7 cellular contexts compared by ENCODE assay signal in genomic region chr19:48873476-48874308, GRCh38. TPM values are rescaled to one million over a fixed set of nuclear protein-coding genes. Genes with fewer than 3 reads are reported as not detected.
DNase-seq lines count a peak whose midpoint lies in the region; ATAC-seq, FAIRE-seq and TF ChIP-seq lines count a peak whose summit lies in the region.
"Had no signal": no experiment of that assay in that cellular context is flagged by ENCODE, and none has a peak within 500 bp of the region (broad histone marks: within the 10 kb centered on the region; RNA-seq: fewer than 3 reads in every experiment).

No MANE protein-coding gene starts in this region.

- TF ChIP-seq RAD21 in HepG2 (CRISPR knock-in tag; IDR thresholded peaks at IDR 0.05), result no peak

- peaks cover 4% of the 10 kb centered on the region for H3K27me3 Mint-ChIP-seq in activated T-helper 1 cell treated with anti-CD3 and anti-CD28 coated beads, Interleukin-12 subunit alpha, Interleukin-12 subunit beta, Interleukin-2, Interleukin-4 antibody, amounts not matched to agents 30 ng/mL and 10 ng/mL and 1 ng/mL, durations not matched to agents 14 hours and 24 hours and 36 hours (ENCODE audit: insufficient read depth)

- TF ChIP-seq EP300 in HepG2 (IDR thresholded peaks at IDR 0.05; ENCODE audit: low read depth in 2 of 2, low read length in 2 of 2), result no peak
- no peak for TF ChIP-seq EP300 in HepG2 (CRISPR knock-in tag; IDR thresholded peaks at IDR 0.05; ENCODE audit: borderline replicate concordance)

- no TSS peak for BruUV-seq in HepG2 (replicated peaks; lab: Mats Ljungman, UMichigan)

- H4K20me1 ChIP-seq in HepG2 (ENCODE audit: insufficient read depth, low read length), result peaks cover 32% of the 10 kb centered on the region

- H3K27ac Mint-ChIP-seq in activated T-helper 1 cell treated with anti-CD3 and anti-CD28 coated beads, Interleukin-12 subunit alpha, Interleukin-12 subunit beta, Interleukin-2, Interleukin-4 antibody, amounts not matched to agents 30 ng/mL and 10 ng/mL and 1 ng/mL, durations not matched to agents 14 hours and 24 hours and 36 hours, result peak overlapping the region; percentile 99

- peak overlapping the region; percentile 100 for H3K9ac ChIP-seq in HepG2 (ENCODE audit: insufficient read depth, low read depth, low read length)

- TF ChIP-seq CTCF in GM06990 (IDR thresholded peaks at IDR 0.05; ENCODE audit: insufficient read depth, low read length, poor library complexity, severe bottlenecking) (no peak), HepG2 (CRISPR knock-in tag; IDR thresholded peaks at IDR 0.05) (no peak)

- peaks cover 41% of the 10 kb centered on the region for H3K36me3 Mint-ChIP-seq in activated T-helper 1 cell treated with anti-CD3 and anti-CD28 coated beads, Interleukin-12 subunit alpha, Interleukin-12 subunit beta, Interleukin-2, Interleukin-4 antibody, amounts not matched to agents 30 ng/mL and 10 ng/mL and 1 ng/mL, durations not matched to agents 14 hours and 24 hours and 36 hours (ENCODE audit: low read depth)

- FAIRE-seq in HepG2 (lab: Jason Lieb, UNC), result no peak

- H3K9me3 ChIP-seq in HepG2 (ENCODE audit: low read length), result no peaks in the 10 kb centered on the region

- H3K4me3 Mint-ChIP-seq in activated T-helper 1 cell treated with anti-CD3 and anti-CD28 coated beads, Interleukin-12 subunit alpha, Interleukin-12 subunit beta, Interleukin-2, Interleukin-4 antibody, amounts not matched to agents 30 ng/mL and 10 ng/mL and 1 ng/mL, durations not matched to agents 14 hours and 24 hours and 36 hours, result peak overlapping the region; percentile 97

- H3K4me3 ChIP-seq in GM06990 (replicated peaks; ENCODE audit: low read depth, low read length) (peak overlapping the region; percentile 87), HepG2 (replicated peaks in 1 of 3; ENCODE audit: insufficient read depth in 1 of 3, low read depth in 2 of 3, low read length in 3 of 3) (peak overlapping the region; percentile 93 to 97 (median 94))

- no peak overlapping the region for H2AFZ ChIP-seq in HepG2 (ENCODE audit: low read length)

- no peak for ATAC-seq in HepG2
- no peak for ATAC-seq in HG03378 (IDR thresholded peaks at IDR 0.05; ENCODE audit: unreplicated experiment)

- H3K4me2 ChIP-seq in HepG2 (ENCODE audit: low read depth, low read length), result peak overlapping the region; percentile 97

- peaks cover 56% of the 10 kb centered on the region for H3K4me1 ChIP-seq in HepG2 (ENCODE audit: insufficient read depth, low read length)

- peak in 1 of 2 experiments; percentile 17; a peak in 2 of 4 replicates for TF ChIP-seq POLR2A in HepG2 (IDR thresholded peaks at IDR 0.05; ENCODE audit: insufficient read depth in 1 of 2, low read depth in 2 of 2, low read length in 2 of 2)

- WGBS in HepG2 (ENCODE audit: low lambda C conversion rate), result 76% methylated on average over 14 of the region's 14 CpGs

- peak overlapping the region; percentile 99 for H3K27ac ChIP-seq in HepG2 (ENCODE audit: extremely low read length, insufficient read depth, low read length)

- peaks cover 47% of the 10 kb centered on the region for H3K4me1 Mint-ChIP-seq in activated T-helper 1 cell treated with anti-CD3 and anti-CD28 coated beads, Interleukin-12 subunit alpha, Interleukin-12 subunit beta, Interleukin-2, Interleukin-4 antibody, amounts not matched to agents 30 ng/mL and 10 ng/mL and 1 ng/mL, durations not matched to agents 14 hours and 24 hours and 36 hours (ENCODE audit: low read depth)

- H3K27me3 ChIP-seq in GM06990 (replicated peaks; ENCODE audit: control insufficient read depth, insufficient read depth, low read length) (no peaks in the 10 kb centered on the region), HepG2 (ENCODE audit: control insufficient read depth in 1 of 2, insufficient read depth in 2 of 2, low read length in 2 of 2) (no peaks in the 10 kb centered on the region; a peak in 1 of 5 replicates)

- CTCF ChIA-PET in HepG2 (lab: Yijun Ruan, JAX; ENCODE audit: low intra/inter-chr PET ratio, low total read pairs), result no interaction called here

- in situ Hi-C loops in HepG2 (cut with HindIII; ENCODE audit: extremely low pct_ligation_motif_present, low pct_unique_long_range_greater_than_20kb), result loop anchor here (5.0 kb wide), 1 partner anchor 89 kb away; no protein-coding TSS in a partner anchor

- H3K79me2 ChIP-seq in HepG2 (ENCODE audit: insufficient read depth, low read length), result peaks cover 34% of the 10 kb centered on the region

- no peaks in the 10 kb centered on the region for H3K9me3 Mint-ChIP-seq in activated T-helper 1 cell treated with anti-CD3 and anti-CD28 coated beads, Interleukin-12 subunit alpha, Interleukin-12 subunit beta, Interleukin-2, Interleukin-4 antibody, amounts not matched to agents 30 ng/mL and 10 ng/mL and 1 ng/mL, durations not matched to agents 14 hours and 24 hours and 36 hours

- no peak for DNase-seq in GM06990 (ENCODE audit: extremely low read depth, insufficient read length)
- DNase-seq in activated T-helper 1 cell treated with anti-CD3 and anti-CD28 coated beads, Interleukin-12 subunit alpha, Interleukin-12 subunit beta, Interleukin-2, Interleukin-4 antibody, amounts not matched to agents 30 ng/mL and 10 ng/mL and 1 ng/mL, durations not matched to agents 14 hours and 24 hours and 36 hours (ENCODE audit: low spot score), result no peak
- no peak for DNase-seq in HepG2 (ENCODE audit: low spot score)
- no peak for DNase-seq in stimulated activated CD4-positive, alpha-beta T cell treated with anti-CD3 and anti-CD28 coated beads, Interleukin-4, amount 100 ng/mL, for 1 hour
- no peak for DNase-seq in NCI-H1417 treated with DMSO at 0.1 percent for 48 hours (lab: John Stamatoyannopoulos, UW)

- POLR2A ChIA-PET in HepG2 (lab: Yijun Ruan, JAX), result interaction anchor here (0.6 to 6.9 kb wide), 10 partner anchors 26 to 119 kb away, joined by 3 to 88 read pairs (median 12); partner anchors contain the start of genes FTL, GYS1, NUCB1 and RUVBL2

- intact Hi-C loops in activated T-helper 1 cell treated with anti-CD3 and anti-CD28 coated beads, Interleukin-12 subunit alpha, Interleukin-12 subunit beta, Interleukin-2, Interleukin-4 antibody, amounts not matched to agents 30 ng/mL and 10 ng/mL and 1 ng/mL, durations not matched to agents 14 hours and 24 hours and 36 hours (cut with micrococcal nuclease), result loop anchor here (1.0 to 10.0 kb wide), 6 partner anchors 59 to 624 kb away; partner anchors contain the start of genes ALDH16A1, C19orf73, DHDH and EMP3
- intact Hi-C loops in HepG2 (cut with micrococcal nuclease; ENCODE audit: unreplicated experiment), result loop anchor here (10.0 kb wide), 1 partner anchor 91 kb away; the partner anchor contains the start of gene FTL

- H3K36me3 ChIP-seq in GM06990 (ENCODE audit: control insufficient read depth, insufficient read depth, low read length) (peaks cover 16% of the 10 kb centered on the region), HepG2 (replicated peaks in 1 of 2; ENCODE audit: control insufficient read depth in 1 of 2, insufficient read depth in 2 of 2, low read length in 2 of 2) (peaks cover 9 to 32% of the 10 kb centered on the region in 2 experiments)

RNA-seq across cellular contexts. Expression of gene PPP1R15A, which starts 1.5 kb away (rescaled TPM):
- 53.1 and 53.7 TPM in 2 replicates for total RNA-seq in activated T-helper 1 cell treated with anti-CD3 and anti-CD28 coated beads, Interleukin-12 subunit alpha, Interleukin-12 subunit beta, Interleukin-2, Interleukin-4 antibody, amounts not matched to agents 30 ng/mL and 10 ng/mL and 1 ng/mL, durations not matched to agents 14 hours and 24 hours and 36 hours
- total RNA-seq in HepG2 (2016; rRNA removed; fragmentation: Illumina TruSeq; extraction: Trizol), result 7.8 and 18.5 TPM in 2 replicates
- 7.7 and 7.9 TPM in 2 replicates for total RNA-seq in HepG2 (2016; cell fraction: cytosol; rRNA removed; fragmentation: Illumina TruSeq; extraction: Trizol; ENCODE audit: low read depth)
- total RNA-seq in HepG2 (2016; cell fraction: insoluble cytoplasmic fraction; rRNA removed; fragmentation: Illumina TruSeq; extraction: Trizol), result 6.4 and 19.6 TPM in 2 replicates
- 5.7 and 6.5 TPM in 2 replicates for total RNA-seq in HepG2 (2016; cell fraction: membrane; rRNA removed; fragmentation: Illumina TruSeq; extraction: Trizol)
- 25.9 and 29.7 TPM in 2 replicates for total RNA-seq in HepG2 (2016; cell fraction: nucleus; rRNA removed; fragmentation: Illumina TruSeq; extraction: Trizol)
- polyA plus RNA-seq in HepG2 (2011; rRNA removed), result 15.2 and 15.6 TPM in 2 replicates
- polyA plus RNA-seq in HepG2 (2011; cell fraction: cytosol; rRNA removed), result 10.5 and 12.8 TPM in 2 replicates
- polyA plus RNA-seq in HepG2 (2011; cell fraction: nucleus; rRNA removed), result 28.4 and 34.0 TPM in 2 replicates
- polyA plus RNA-seq in HepG2 (2012), result 12.6 and 18.1 TPM in 2 replicates
- 2.1 and 2.4 TPM in 2 replicates for polyA plus RNA-seq in HepG2 (2016; cell fraction: cytosol; fragmentation: Illumina TruSeq; extraction: Trizol; ENCODE audit: low read depth)
- polyA plus RNA-seq in HepG2 (2016; cell fraction: insoluble cytoplasmic fraction; fragmentation: Illumina TruSeq; extraction: Trizol; ENCODE audit: low read depth), result 8.2 and 10.1 TPM in 2 replicates
- polyA plus RNA-seq in HepG2 (2016; cell fraction: membrane; fragmentation: Illumina TruSeq; extraction: Trizol; ENCODE audit: low read depth), result 3.9 and 4.1 TPM in 2 replicates
- 36.9 and 39.2 TPM in 2 replicates for polyA plus RNA-seq in HepG2 (2016; cell fraction: nucleus; fragmentation: Illumina TruSeq; extraction: Trizol; ENCODE audit: insufficient read depth, low read depth)
- 12.5 and 17.7 TPM in 2 replicates for polyA minus RNA-seq in HepG2 (2011; rRNA and poly(A)+ RNA removed; ENCODE audit: low replicate concordance)
- polyA minus RNA-seq in HepG2 (2011; cell fraction: cytosol; rRNA and poly(A)+ RNA removed), result 9.8 and 12.8 TPM in 2 replicates
- 34.6 and 36.1 TPM in 2 replicates for polyA minus RNA-seq in HepG2 (2011; cell fraction: nucleus; rRNA and poly(A)+ RNA removed)

RNA-seq across cellular contexts. Expression of gene PLEKHA4, which starts 5.3 kb away (rescaled TPM):
- total RNA-seq in activated T-helper 1 cell treated with anti-CD3 and anti-CD28 coated beads, Interleukin-12 subunit alpha, Interleukin-12 subunit beta, Interleukin-2, Interleukin-4 antibody, amounts not matched to agents 30 ng/mL and 10 ng/mL and 1 ng/mL, durations not matched to agents 14 hours and 24 hours and 36 hours, result 1.4 and 1.9 TPM in 2 replicates
- 4.3 and 6.0 TPM in 2 replicates for total RNA-seq in HepG2 (2016; rRNA removed; fragmentation: Illumina TruSeq; extraction: Trizol)
- total RNA-seq in HepG2 (2016; cell fraction: cytosol; rRNA removed; fragmentation: Illumina TruSeq; extraction: Trizol; ENCODE audit: low read depth), result 3.7 and 5.1 TPM in 2 replicates
- total RNA-seq in HepG2 (2016; cell fraction: insoluble cytoplasmic fraction; rRNA removed; fragmentation: Illumina TruSeq; extraction: Trizol), result 3.0 and 5.6 TPM in 2 replicates
- total RNA-seq in HepG2 (2016; cell fraction: membrane; rRNA removed; fragmentation: Illumina TruSeq; extraction: Trizol), result 4.6 and 5.1 TPM in 2 replicates
- total RNA-seq in HepG2 (2016; cell fraction: nucleus; rRNA removed; fragmentation: Illumina TruSeq; extraction: Trizol), result 5.1 and 5.4 TPM in 2 replicates
- polyA plus RNA-seq in HepG2 (2011; rRNA removed), result 4.8 and 6.0 TPM in 2 replicates
- 2.3 and 4.7 TPM in 2 replicates for polyA plus RNA-seq in HepG2 (2011; cell fraction: cytosol; rRNA removed)
- polyA plus RNA-seq in HepG2 (2011; cell fraction: nucleus; rRNA removed), result 16.9 and 18.5 TPM in 2 replicates
- 3.4 TPM in 2 replicates for polyA plus RNA-seq in HepG2 (2012)
- polyA plus RNA-seq in HepG2 (2016; cell fraction: cytosol; fragmentation: Illumina TruSeq; extraction: Trizol; ENCODE audit: low read depth), result 1.3 and 2.3 TPM in 2 replicates
- 5.4 and 7.3 TPM in 2 replicates for polyA plus RNA-seq in HepG2 (2016; cell fraction: insoluble cytoplasmic fraction; fragmentation: Illumina TruSeq; extraction: Trizol; ENCODE audit: low read depth)
- 3.8 and 5.1 TPM in 2 replicates for polyA plus RNA-seq in HepG2 (2016; cell fraction: membrane; fragmentation: Illumina TruSeq; extraction: Trizol; ENCODE audit: low read depth)
- 11.7 and 12.4 TPM in 2 replicates for polyA plus RNA-seq in HepG2 (2016; cell fraction: nucleus; fragmentation: Illumina TruSeq; extraction: Trizol; ENCODE audit: insufficient read depth, low read depth)
- polyA minus RNA-seq in HepG2 (2011; rRNA and poly(A)+ RNA removed; ENCODE audit: low replicate concordance), result 0.70 and 1.2 TPM in 2 replicates
- 3.6 TPM in 2 replicates for polyA minus RNA-seq in HepG2 (2011; cell fraction: cytosol; rRNA and poly(A)+ RNA removed)
- 1.7 and 3.1 TPM in 2 replicates for polyA minus RNA-seq in HepG2 (2011; cell fraction: nucleus; rRNA and poly(A)+ RNA removed)

RNA-seq across cellular contexts. Expression of gene TULP2, which starts 24.9 kb away (rescaled TPM):
- not detected in 2 replicates for total RNA-seq in activated T-helper 1 cell treated with anti-CD3 and anti-CD28 coated beads, Interleukin-12 subunit alpha, Interleukin-12 subunit beta, Interleukin-2, Interleukin-4 antibody, amounts not matched to agents 30 ng/mL and 10 ng/mL and 1 ng/mL, durations not matched to agents 14 hours and 24 hours and 36 hours
- total RNA-seq in HepG2 (2016; rRNA removed; fragmentation: Illumina TruSeq; extraction: Trizol), result not detected in 2 replicates
- not detected in 2 replicates for total RNA-seq in HepG2 (2016; cell fraction: cytosol; rRNA removed; fragmentation: Illumina TruSeq; extraction: Trizol; ENCODE audit: low read depth)
- total RNA-seq in HepG2 (2016; cell fraction: insoluble cytoplasmic fraction; rRNA removed; fragmentation: Illumina TruSeq; extraction: Trizol), result not detected in 2 replicates
- total RNA-seq in HepG2 (2016; cell fraction: membrane; rRNA removed; fragmentation: Illumina TruSeq; extraction: Trizol), result 0.12 TPM in 1 of 2 replicates, not detected in the other
- not detected in 2 replicates for total RNA-seq in HepG2 (2016; cell fraction: nucleus; rRNA removed; fragmentation: Illumina TruSeq; extraction: Trizol)
- polyA plus RNA-seq in HepG2 (2011; rRNA removed), result 0.04 and 0.08 TPM in 2 replicates
- 0.04 and 0.11 TPM in 2 replicates for polyA plus RNA-seq in HepG2 (2011; cell fraction: cytosol; rRNA removed)
- 0.23 and 0.24 TPM in 2 replicates for polyA plus RNA-seq in HepG2 (2011; cell fraction: nucleus; rRNA removed)
- polyA plus RNA-seq in HepG2 (2012), result 0.19 TPM in 1 of 2 replicates, not detected in the other
- not detected in 2 replicates for polyA plus RNA-seq in HepG2 (2016; cell fraction: cytosol; fragmentation: Illumina TruSeq; extraction: Trizol; ENCODE audit: low read depth)
- polyA plus RNA-seq in HepG2 (2016; cell fraction: insoluble cytoplasmic fraction; fragmentation: Illumina TruSeq; extraction: Trizol; ENCODE audit: low read depth), result not detected in 2 replicates
- not detected in 2 replicates for polyA plus RNA-seq in HepG2 (2016; cell fraction: membrane; fragmentation: Illumina TruSeq; extraction: Trizol; ENCODE audit: low read depth)
- not detected in 2 replicates for polyA plus RNA-seq in HepG2 (2016; cell fraction: nucleus; fragmentation: Illumina TruSeq; extraction: Trizol; ENCODE audit: insufficient read depth, low read depth)
- polyA minus RNA-seq in HepG2 (2011; rRNA and poly(A)+ RNA removed; ENCODE audit: low replicate concordance), result 0.24 TPM in 1 of 2 replicates, not detected in the other
- polyA minus RNA-seq in HepG2 (2011; cell fraction: cytosol; rRNA and poly(A)+ RNA removed), result not detected in 2 replicates
- polyA minus RNA-seq in HepG2 (2011; cell fraction: nucleus; rRNA and poly(A)+ RNA removed), result not detected in 2 replicates
- total RNA-seq: NCI-H460 had no signal

RNA-seq across cellular contexts. Expression of gene NUCB1, which starts 26.4 kb away (rescaled TPM):
- 117 and 122 TPM in 2 replicates for total RNA-seq in activated T-helper 1 cell treated with anti-CD3 and anti-CD28 coated beads, Interleukin-12 subunit alpha, Interleukin-12 subunit beta, Interleukin-2, Interleukin-4 antibody, amounts not matched to agents 30 ng/mL and 10 ng/mL and 1 ng/mL, durations not matched to agents 14 hours and 24 hours and 36 hours
- 34.3 and 82.3 TPM in 2 replicates for total RNA-seq in HepG2 (2016; rRNA removed; fragmentation: Illumina TruSeq; extraction: Trizol)
- total RNA-seq in HepG2 (2016; cell fraction: cytosol; rRNA removed; fragmentation: Illumina TruSeq; extraction: Trizol; ENCODE audit: low read depth), result 9.0 and 9.7 TPM in 2 replicates
- 28.8 and 87.6 TPM in 2 replicates for total RNA-seq in HepG2 (2016; cell fraction: insoluble cytoplasmic fraction; rRNA removed; fragmentation: Illumina TruSeq; extraction: Trizol)
- 25.3 and 25.9 TPM in 2 replicates for total RNA-seq in HepG2 (2016; cell fraction: membrane; rRNA removed; fragmentation: Illumina TruSeq; extraction: Trizol)
- total RNA-seq in HepG2 (2016; cell fraction: nucleus; rRNA removed; fragmentation: Illumina TruSeq; extraction: Trizol), result 82.3 and 93.1 TPM in 2 replicates
- polyA plus RNA-seq in HepG2 (2011; rRNA removed), result 106 and 144 TPM in 2 replicates
- 86.9 and 132 TPM in 2 replicates for polyA plus RNA-seq in HepG2 (2011; cell fraction: cytosol; rRNA removed)
- polyA plus RNA-seq in HepG2 (2011; cell fraction: nucleus; rRNA removed), result 169 and 200 TPM in 2 replicates
- 83.2 and 101 TPM in 2 replicates for polyA plus RNA-seq in HepG2 (2012)
- polyA plus RNA-seq in HepG2 (2016; cell fraction: cytosol; fragmentation: Illumina TruSeq; extraction: Trizol; ENCODE audit: low read depth), result 16.8 and 17.5 TPM in 2 replicates
- polyA plus RNA-seq in HepG2 (2016; cell fraction: insoluble cytoplasmic fraction; fragmentation: Illumina TruSeq; extraction: Trizol; ENCODE audit: low read depth), result 32.3 and 40.2 TPM in 2 replicates
- polyA plus RNA-seq in HepG2 (2016; cell fraction: membrane; fragmentation: Illumina TruSeq; extraction: Trizol; ENCODE audit: low read depth), result 25.6 and 28.2 TPM in 2 replicates
- polyA plus RNA-seq in HepG2 (2016; cell fraction: nucleus; fragmentation: Illumina TruSeq; extraction: Trizol; ENCODE audit: insufficient read depth, low read depth), result 164 and 172 TPM in 2 replicates
- polyA minus RNA-seq in HepG2 (2011; rRNA and poly(A)+ RNA removed; ENCODE audit: low replicate concordance), result 57.6 and 72.0 TPM in 2 replicates
- polyA minus RNA-seq in HepG2 (2011; cell fraction: cytosol; rRNA and poly(A)+ RNA removed), result 40.4 and 44.8 TPM in 2 replicates
- polyA minus RNA-seq in HepG2 (2011; cell fraction: nucleus; rRNA and poly(A)+ RNA removed), result 23.2 and 25.9 TPM in 2 replicates

RNA-seq across cellular contexts. Expression of gene HSD17B14, which starts 37.4 kb away (rescaled TPM):
- 0.57 and 0.64 TPM in 2 replicates for total RNA-seq in activated T-helper 1 cell treated with anti-CD3 and anti-CD28 coated beads, Interleukin-12 subunit alpha, Interleukin-12 subunit beta, Interleukin-2, Interleukin-4 antibody, amounts not matched to agents 30 ng/mL and 10 ng/mL and 1 ng/mL, durations not matched to agents 14 hours and 24 hours and 36 hours
- total RNA-seq in HepG2 (2016; rRNA removed; fragmentation: Illumina TruSeq; extraction: Trizol), result 0.53 and 0.58 TPM in 2 replicates
- 0.44 TPM in 1 of 2 replicates, not detected in the other for total RNA-seq in HepG2 (2016; cell fraction: cytosol; rRNA removed; fragmentation: Illumina TruSeq; extraction: Trizol; ENCODE audit: low read depth)
- 0.64 and 0.97 TPM in 2 replicates for total RNA-seq in HepG2 (2016; cell fraction: insoluble cytoplasmic fraction; rRNA removed; fragmentation: Illumina TruSeq; extraction: Trizol)
- 0.34 and 0.49 TPM in 2 replicates for total RNA-seq in HepG2 (2016; cell fraction: membrane; rRNA removed; fragmentation: Illumina TruSeq; extraction: Trizol)
- not detected in 2 replicates for total RNA-seq in HepG2 (2016; cell fraction: nucleus; rRNA removed; fragmentation: Illumina TruSeq; extraction: Trizol)
- polyA plus RNA-seq in HepG2 (2011; rRNA removed), result 1.2 and 1.8 TPM in 2 replicates
- polyA plus RNA-seq in HepG2 (2011; cell fraction: cytosol; rRNA removed), result 1.4 and 1.5 TPM in 2 replicates
- polyA plus RNA-seq in HepG2 (2011; cell fraction: nucleus; rRNA removed), result 3.6 and 4.3 TPM in 2 replicates
- 0.72 and 0.89 TPM in 2 replicates for polyA plus RNA-seq in HepG2 (2012)
- 0.35 and 0.58 TPM in 2 replicates for polyA plus RNA-seq in HepG2 (2016; cell fraction: cytosol; fragmentation: Illumina TruSeq; extraction: Trizol; ENCODE audit: low read depth)
- 1.1 TPM in 2 replicates for polyA plus RNA-seq in HepG2 (2016; cell fraction: insoluble cytoplasmic fraction; fragmentation: Illumina TruSeq; extraction: Trizol; ENCODE audit: low read depth)
- polyA plus RNA-seq in HepG2 (2016; cell fraction: membrane; fragmentation: Illumina TruSeq; extraction: Trizol; ENCODE audit: low read depth), result 0.64 and 0.69 TPM in 2 replicates
- 0.97 and 0.98 TPM in 2 replicates for polyA plus RNA-seq in HepG2 (2016; cell fraction: nucleus; fragmentation: Illumina TruSeq; extraction: Trizol; ENCODE audit: insufficient read depth, low read depth)
- 0.33 and 0.62 TPM in 2 replicates for polyA minus RNA-seq in HepG2 (2011; rRNA and poly(A)+ RNA removed; ENCODE audit: low replicate concordance)
- polyA minus RNA-seq in HepG2 (2011; cell fraction: cytosol; rRNA and poly(A)+ RNA removed), result not detected in 2 replicates
- 0.77 and 2.0 TPM in 2 replicates for polyA minus RNA-seq in HepG2 (2011; cell fraction: nucleus; rRNA and poly(A)+ RNA removed)
